Comparison of ENCODE assay signal across 22 cellular contexts in the genomic region with DNA sequence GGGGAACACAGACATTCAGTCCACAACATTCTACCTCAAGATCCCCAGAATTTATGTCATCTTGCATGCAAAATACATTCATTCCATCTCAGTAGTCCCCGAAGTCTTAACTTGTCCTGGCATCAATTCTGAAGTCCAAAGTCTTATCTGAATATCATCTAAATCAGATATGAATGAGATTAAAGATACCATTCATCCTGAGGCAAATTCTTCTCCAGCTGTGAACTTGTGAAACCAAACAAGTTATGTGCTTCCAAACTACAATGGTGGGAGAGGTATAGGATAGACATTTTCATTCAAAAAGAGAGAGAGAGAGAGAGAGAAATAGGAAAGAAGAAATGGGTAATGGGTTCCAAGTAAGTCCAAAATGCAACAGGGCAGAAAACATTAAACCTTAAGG.
"Had no signal": no experiment of that assay in that cellular context is flagged by ENCODE, and none has a peak within 500 bp of the region (broad histone marks: within the 10 kb centered on the region; RNA-seq: fewer than 3 reads in every experiment).

No MANE protein-coding gene starts in this region.

- H3K36me3 ChIP-seq: stomach, suprapubic skin, thoracic aorta, thyroid gland, tibial artery, tibial nerve, transverse colon, upper lobe of left lung, upper lobe of right lung, uterus had no signal

- DNase-seq: stimulated activated CD4-positive, alpha-beta T cell treated with anti-CD3 and anti-CD28 coated beads, Interleukin-2, amount 100 ng/mL, for 48 hours; stimulated activated CD4-positive, alpha-beta T cell treated with anti-CD3 and anti-CD28 coated beads, Interleukin-4, amount 100 ng/mL, for 1 hour; stimulated activated CD4-positive, alpha-beta T cell treated with anti-CD3 and anti-CD28 coated beads, Interleukin-4, amount 100 ng/mL, for 24 hours; stimulated activated CD4-positive, alpha-beta T cell treated with anti-CD3 and anti-CD28 coated beads, Interleukin-4, amount 100 ng/mL, for 4 hours; stimulated activated CD8-positive, alpha-beta memory T cell treated with anti-CD3 and anti-CD28 coated beads, Interleukin-4, amount 100 ng/mL, for 48 hours; stimulated activated naive B cell treated with anti-CD40 and anti-IgM and Interleukin-4, amounts not matched to agents 10 μg/mL and 1 μg/mL and 100 μg/mL, for 72 hours; stimulated activated naive CD4-positive, alpha-beta T cell; stimulated activated naive CD4-positive, alpha-beta T cell treated with Interleukin-2 at 50 U/mL for 16 hours; stimulated activated naive CD8-positive, alpha-beta T cell treated with anti-CD3 and anti-CD28 coated beads, Interleukin-15, amount 100 ng/mL, for 72 hours; stimulated activated naive CD8-positive, alpha-beta T cell treated with anti-CD3 and anti-CD28 coated beads, Interleukin-15, Interleukin-2, amounts not matched to agents 100 U/mL and 50 U/mL, for 24 hours; stomach; substantia nigra; testis; thyroid gland; tibial artery; transverse colon; upper lobe of left lung; upper lobe of right lung; uterus had no signal

- H3K9me3 ChIP-seq: stomach, suprapubic skin, testis, thoracic aorta, thyroid gland, tibial artery, tibial nerve, transverse colon, upper lobe of left lung, upper lobe of right lung, uterus had no signal

- H3K4me1 ChIP-seq: stomach, suprapubic skin, tibial nerve, transverse colon, upper lobe of left lung, upper lobe of right lung, uterus had no signal

- H3K27me3 ChIP-seq: suprapubic skin, testis, thyroid gland, tibial artery, tibial nerve, transverse colon, upper lobe of left lung, upper lobe of right lung, uterus had no signal

- H3K4me3 ChIP-seq: stomach, suprapubic skin, testis, thoracic aorta, thyroid gland, tibial artery, tibial nerve, transverse colon, upper lobe of left lung, upper lobe of right lung, uterus had no signal

- H3K27ac ChIP-seq: stomach, suprapubic skin, testis, thoracic aorta, thyroid gland, tibial artery, tibial nerve, transverse colon, upper lobe of left lung, upper lobe of right lung, uterus had no signal
